ENCODE assay signal across 1 cellular context in genomic region chr15:65666257-65666656, GRCh38.
TF ChIP-seq lines count a peak whose summit lies in the region.

No MANE protein-coding gene starts in this region.

TF ChIP-seq in K562, 482 proteins besides CTCF, POLR2A, EP300 and RAD21:
- TF ChIP-seq, protein P1, sequence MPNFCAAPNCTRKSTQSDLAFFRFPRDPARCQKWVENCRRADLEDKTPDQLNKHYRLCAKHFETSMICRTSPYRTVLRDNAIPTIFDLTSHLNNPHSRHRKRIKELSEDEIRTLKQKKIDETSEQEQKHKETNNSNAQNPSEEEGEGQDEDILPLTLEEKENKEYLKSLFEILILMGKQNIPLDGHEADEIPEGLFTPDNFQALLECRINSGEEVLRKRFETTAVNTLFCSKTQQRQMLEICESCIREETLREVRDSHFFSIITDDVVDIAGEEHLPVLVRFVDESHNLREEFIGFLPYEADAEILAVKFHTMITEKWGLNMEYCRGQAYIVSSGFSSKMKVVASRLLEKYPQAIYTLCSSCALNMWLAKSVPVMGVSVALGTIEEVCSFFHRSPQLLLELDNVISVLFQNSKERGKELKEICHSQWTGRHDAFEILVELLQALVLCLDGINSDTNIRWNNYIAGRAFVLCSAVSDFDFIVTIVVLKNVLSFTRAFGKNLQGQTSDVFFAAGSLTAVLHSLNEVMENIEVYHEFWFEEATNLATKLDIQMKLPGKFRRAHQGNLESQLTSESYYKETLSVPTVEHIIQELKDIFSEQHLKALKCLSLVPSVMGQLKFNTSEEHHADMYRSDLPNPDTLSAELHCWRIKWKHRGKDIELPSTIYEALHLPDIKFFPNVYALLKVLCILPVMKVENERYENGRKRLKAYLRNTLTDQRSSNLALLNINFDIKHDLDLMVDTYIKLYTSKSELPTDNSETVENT (CRISPR knock-in tag; IDR thresholded peaks at IDR 0.05): no peak
- TF ChIP-seq TFAP4 (CRISPR knock-in tag; IDR thresholded peaks at IDR 0.05; ENCODE audit: borderline replicate concordance) (no peak), ATF3 (IDR thresholded peaks at IDR 0.05) (0 out of 2 replicates have a peak, but pooled peaks have one; percentile 10), ATF3 (CRISPR knock-in tag; conservative IDR thresholded peaks at IDR 0.05) (no peak), POLR2H (tag; IDR thresholded peaks at IDR 0.05; ENCODE audit: low read depth) (no peak), ARID3B (CRISPR knock-in tag; IDR thresholded peaks at IDR 0.05; ENCODE audit: borderline replicate concordance) (no peak), NFXL1 (CRISPR knock-in tag; IDR thresholded peaks at IDR 0.05) (no peak), ZNF24 (IDR thresholded peaks at IDR 0.05) (no peak), PTTG1 (tag; IDR thresholded peaks at IDR 0.05; ENCODE audit: low read depth) (no peak), ZNF134 (CRISPR knock-in tag; conservative IDR thresholded peaks at IDR 0.05) (no peak), KAT8 (IDR thresholded peaks at IDR 0.05; ENCODE audit: low read depth) (no peak), CEBPG (CRISPR knock-in tag; IDR thresholded peaks at IDR 0.05) (no peak), CEBPG (tag; conservative IDR thresholded peaks at IDR 0.05 in 1 of 2, IDR thresholded peaks at IDR 0.05 in 1 of 2) (peak in 1 of 2 experiments; percentile 43; a peak in 1 of 4 replicates), USF2 (CRISPR knock-in tag; IDR thresholded peaks at IDR 0.05) (no peak), TCF3 (CRISPR knock-in tag; IDR thresholded peaks at IDR 0.05) (no peak), TAF15 (IDR thresholded peaks at IDR 0.05; ENCODE audit: low read depth, low read length) (no peak)
- TF ChIP-seq, protein P2, sequence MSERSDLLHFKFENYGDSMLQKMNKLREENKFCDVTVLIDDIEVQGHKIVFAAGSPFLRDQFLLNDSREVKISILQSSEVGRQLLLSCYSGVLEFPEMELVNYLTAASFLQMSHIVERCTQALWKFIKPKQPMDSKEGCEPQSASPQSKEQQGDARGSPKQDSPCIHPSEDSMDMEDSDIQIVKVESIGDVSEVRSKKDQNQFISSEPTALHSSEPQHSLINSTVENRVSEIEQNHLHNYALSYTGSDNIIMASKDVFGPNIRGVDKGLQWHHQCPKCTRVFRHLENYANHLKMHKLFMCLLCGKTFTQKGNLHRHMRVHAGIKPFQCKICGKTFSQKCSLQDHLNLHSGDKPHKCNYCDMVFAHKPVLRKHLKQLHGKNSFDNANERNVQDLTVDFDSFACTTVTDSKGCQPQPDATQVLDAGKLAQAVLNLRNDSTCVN (CRISPR knock-in tag; IDR thresholded peaks at IDR 0.05): no peak
- TF ChIP-seq, protein P3, sequence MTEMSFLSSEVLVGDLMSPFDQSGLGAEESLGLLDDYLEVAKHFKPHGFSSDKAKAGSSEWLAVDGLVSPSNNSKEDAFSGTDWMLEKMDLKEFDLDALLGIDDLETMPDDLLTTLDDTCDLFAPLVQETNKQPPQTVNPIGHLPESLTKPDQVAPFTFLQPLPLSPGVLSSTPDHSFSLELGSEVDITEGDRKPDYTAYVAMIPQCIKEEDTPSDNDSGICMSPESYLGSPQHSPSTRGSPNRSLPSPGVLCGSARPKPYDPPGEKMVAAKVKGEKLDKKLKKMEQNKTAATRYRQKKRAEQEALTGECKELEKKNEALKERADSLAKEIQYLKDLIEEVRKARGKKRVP (CRISPR knock-in tag; IDR thresholded peaks at IDR 0.05): no peak
TF ChIP-seq in K562: peak in this region for 2.
